Comparison of ENCODE assay signal across 8 cellular contexts in the genomic region with DNA sequence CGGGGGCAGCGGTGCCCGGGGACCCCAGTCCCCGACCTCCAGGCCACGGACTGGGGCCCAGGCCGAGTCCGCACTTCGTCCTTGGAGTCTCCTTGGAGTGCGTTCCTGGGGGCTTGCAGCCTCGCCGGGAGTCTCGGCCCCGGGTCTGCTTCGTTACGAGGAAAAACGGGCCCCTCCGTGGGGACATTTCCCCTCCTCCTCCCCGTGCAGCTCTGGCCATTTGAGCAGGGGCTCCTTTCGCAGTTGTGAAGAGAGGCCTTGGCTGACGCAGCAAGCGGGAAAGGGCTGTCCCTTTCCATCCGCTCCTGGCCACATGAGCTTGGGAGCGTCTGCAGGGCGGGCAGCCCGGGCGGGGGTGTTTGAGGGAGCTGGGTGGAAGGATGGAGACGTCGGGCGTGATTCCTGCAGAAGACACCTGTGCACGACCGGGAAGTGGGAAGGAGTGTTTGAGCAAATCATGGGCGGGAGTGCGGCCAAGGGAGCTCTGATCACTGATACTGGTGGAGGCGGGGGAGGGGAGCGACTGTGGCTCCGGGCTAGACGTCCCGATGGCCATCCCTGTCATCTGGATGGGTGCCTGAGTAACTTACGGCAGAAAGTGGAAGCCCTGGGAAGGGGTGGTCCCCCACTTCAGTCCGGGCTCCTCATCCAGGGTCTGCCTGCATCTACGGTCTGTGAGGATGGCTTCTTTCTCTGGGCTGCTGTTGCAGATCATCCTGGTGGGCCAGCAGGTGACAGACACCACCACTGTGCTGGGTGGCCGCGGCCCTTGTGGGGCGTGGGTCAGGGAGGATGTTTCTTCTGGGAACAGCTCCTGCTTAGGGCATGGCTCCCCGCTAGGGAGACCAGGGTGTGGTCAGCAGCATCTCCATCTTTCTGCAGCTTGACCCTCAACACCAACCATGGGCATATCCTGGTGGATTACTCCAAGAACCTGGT. TPM values are rescaled to one million over a fixed set of nuclear protein-coding genes. Genes with fewer than 3 reads are reported as not detected.
DNase-seq lines count a peak whose midpoint lies in the region; ATAC-seq and TF ChIP-seq lines count a peak whose summit lies in the region.

No MANE protein-coding gene starts in this region.

- peaks cover 28% of the 10 kb centered on the region for H3K27me3 Mint-ChIP-seq in GM23338 (ENCODE audit: insufficient read depth, low read depth, poor library complexity)

- peak overlapping the region; percentile 61 for H3K9ac ChIP-seq in rectal smooth muscle tissue (ENCODE audit: low read length)

- 13% methylated on average over 36 of the region's 45 CpGs for WGBS in hepatocyte (ENCODE audit: low lambda C conversion rate, missing lambda C conversion rate)

- DNase-seq in CD1c-positive myeloid dendritic cell (ENCODE audit: extremely low spot score) (peak; percentile 18), GM23338 (ENCODE audit: low spot score) (peak; percentile 47), NCI-H526 treated with DMSO at 0.1 percent for 48 hours (lab: John Stamatoyannopoulos, UW) (peak; percentile 17), astrocyte of the hippocampus (ENCODE audit: low read depth, low spot score) (peak; percentile 56), hepatocyte (ENCODE audit: low spot score) (peak; percentile 61)

- peak overlapping the region; percentile 96 for H3K4me3 ChIP-seq in GM23338
- peak overlapping the region; percentile 99 for H3K4me3 ChIP-seq in hepatocyte
- peak overlapping the region; percentile 78 for H3K4me3 ChIP-seq in rectal smooth muscle tissue (ENCODE audit: low read length)

- H3K9me3 Mint-ChIP-seq in GM23338: no peaks in the 10 kb centered on the region

- H3K4me3 Mint-ChIP-seq in GM23338: peak overlapping the region; percentile 96

- H3K4me2 ChIP-seq in GM23338: peak overlapping the region; percentile 98
- peak overlapping the region; percentile 92 for H3K4me2 ChIP-seq in hepatocyte

- peaks cover 28% of the 10 kb centered on the region for H3K36me3 ChIP-seq in GM23338 (ENCODE audit: insufficient read depth)
- H3K36me3 ChIP-seq in hepatocyte (replicated peaks; ENCODE audit: insufficient read depth, low read depth): no peaks in the 10 kb centered on the region
- H3K36me3 ChIP-seq in rectal smooth muscle tissue (ENCODE audit: control insufficient read depth, insufficient read depth, low read length): peaks cover 20% of the 10 kb centered on the region

- TF ChIP-seq CTCF in GM23338 (conservative IDR thresholded peaks at IDR 0.05; ENCODE audit: low read depth in 2 of 2) (no peak), hepatocyte (IDR thresholded peaks at IDR 0.05; ENCODE audit: poor library complexity) (no peak)

- peaks cover 54% of the 10 kb centered on the region for H3K36me3 Mint-ChIP-seq in GM23338 (ENCODE audit: low read depth)

- no peaks in the 10 kb centered on the region for H3K9me2 ChIP-seq in GM23338 (ENCODE audit: insufficient read depth)
- no peaks in the 10 kb centered on the region for H3K9me2 ChIP-seq in hepatocyte (replicated peaks; ENCODE audit: insufficient read depth)

- no peak overlapping the region for H3K27ac ChIP-seq in GM23338 (ENCODE audit: low read depth)
- peak overlapping the region; percentile 75 for H3K27ac ChIP-seq in hepatocyte
- H3K27ac ChIP-seq in rectal smooth muscle tissue (ENCODE audit: low read depth, low read length): peak overlapping the region; percentile 55

- H3K9me3 ChIP-seq in hepatocyte (ENCODE audit: low read depth): no peaks in the 10 kb centered on the region

- peaks cover 33% of the 10 kb centered on the region for H3K79me2 ChIP-seq in GM23338 (replicated peaks; ENCODE audit: insufficient read depth)
- peaks cover 32% of the 10 kb centered on the region for H3K79me2 ChIP-seq in hepatocyte

- H3K4me1 ChIP-seq in GM23338 (ENCODE audit: insufficient read depth): peaks cover 8% of the 10 kb centered on the region
- H3K4me1 ChIP-seq in hepatocyte (ENCODE audit: insufficient read depth): peaks cover 11% of the 10 kb centered on the region
- H3K4me1 ChIP-seq in rectal smooth muscle tissue (ENCODE audit: control insufficient read depth, insufficient read depth, low read length): peaks cover 9% of the 10 kb centered on the region

- H3K27me3 ChIP-seq in GM23338 (ENCODE audit: insufficient read depth) (no peaks in the 10 kb centered on the region), hepatocyte (no peaks in the 10 kb centered on the region), rectal smooth muscle tissue (ENCODE audit: control insufficient read depth, insufficient read depth, low read length) (no peaks in the 10 kb centered on the region)

- H3K4me1 Mint-ChIP-seq in GM23338: peaks cover 20% of the 10 kb centered on the region

- H4K20me1 ChIP-seq in GM23338 (replicated peaks; ENCODE audit: insufficient read depth) (peaks cover 22% of the 10 kb centered on the region), hepatocyte (ENCODE audit: insufficient read depth, poor library complexity, severe bottlenecking) (no peaks in the 10 kb centered on the region)

- peaks cover 12% of the 10 kb centered on the region for H3F3A ChIP-seq in GM23338 (replicated peaks; ENCODE audit: low read depth)

- H3K27ac Mint-ChIP-seq in GM23338: no peak overlapping the region; the same call in 1 of the 2 replicates

- H2AFZ ChIP-seq in GM23338: peak overlapping the region; percentile 99
- peak overlapping the region; percentile 99 for H2AFZ ChIP-seq in hepatocyte

- ATAC-seq in GM23338 (peak; percentile 30), GM21786 (IDR thresholded peaks at IDR 0.05; ENCODE audit: unreplicated experiment) (no peak), GM21528 (IDR thresholded peaks at IDR 0.05; ENCODE audit: low FRiP score, unreplicated experiment) (no peak)

TF ChIP-seq in GM23338, 12 proteins besides CTCF, POLR2A, EP300 and RAD21 (continues in another document):
- TF ChIP-seq, protein P1, sequence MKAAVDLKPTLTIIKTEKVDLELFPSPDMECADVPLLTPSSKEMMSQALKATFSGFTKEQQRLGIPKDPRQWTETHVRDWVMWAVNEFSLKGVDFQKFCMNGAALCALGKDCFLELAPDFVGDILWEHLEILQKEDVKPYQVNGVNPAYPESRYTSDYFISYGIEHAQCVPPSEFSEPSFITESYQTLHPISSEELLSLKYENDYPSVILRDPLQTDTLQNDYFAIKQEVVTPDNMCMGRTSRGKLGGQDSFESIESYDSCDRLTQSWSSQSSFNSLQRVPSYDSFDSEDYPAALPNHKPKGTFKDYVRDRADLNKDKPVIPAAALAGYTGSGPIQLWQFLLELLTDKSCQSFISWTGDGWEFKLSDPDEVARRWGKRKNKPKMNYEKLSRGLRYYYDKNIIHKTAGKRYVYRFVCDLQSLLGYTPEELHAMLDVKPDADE (IDR thresholded peaks at IDR 0.05): no peak
- TF ChIP-seq ZNF114 (CRISPR knock-in tag; IDR thresholded peaks at IDR 0.05): no peak
- TF ChIP-seq CREB1 (CRISPR knock-in tag; IDR thresholded peaks at IDR 0.05; ENCODE audit: low read depth): no peak

RNA-seq across cellular contexts. Expression of a gene that starts 0.7 kb away (rescaled TPM):
- total RNA-seq in GM23338 (2014; rRNA removed; shearing (Covaris generic)): 298 and 327 TPM in 2 replicates
- polyA plus RNA-seq in GM23338 (2016; fragmentation: Nextera tagmentation; extraction: Ambion mirVana) (127 and 136 TPM in 2 replicates), hepatocyte (120 and 124 TPM in 2 replicates)
- 82.9 and 117 TPM in 2 replicates for total RNA-seq in hepatocyte

RNA-seq across cellular contexts. Expression of a gene that starts 38.5 kb away (rescaled TPM):
- total RNA-seq in GM23338 (2014; rRNA removed; shearing (Covaris generic)): 56.6 and 61.3 TPM in 2 replicates
- polyA plus RNA-seq in GM23338 (2016; fragmentation: Nextera tagmentation; extraction: Ambion mirVana) (67.2 and 68.3 TPM in 2 replicates), hepatocyte (6.3 and 7.3 TPM in 2 replicates)
- 9.8 and 12.4 TPM in 2 replicates for total RNA-seq in hepatocyte
